8 cellular contexts compared by ENCODE assay signal in the genomic region with DNA sequence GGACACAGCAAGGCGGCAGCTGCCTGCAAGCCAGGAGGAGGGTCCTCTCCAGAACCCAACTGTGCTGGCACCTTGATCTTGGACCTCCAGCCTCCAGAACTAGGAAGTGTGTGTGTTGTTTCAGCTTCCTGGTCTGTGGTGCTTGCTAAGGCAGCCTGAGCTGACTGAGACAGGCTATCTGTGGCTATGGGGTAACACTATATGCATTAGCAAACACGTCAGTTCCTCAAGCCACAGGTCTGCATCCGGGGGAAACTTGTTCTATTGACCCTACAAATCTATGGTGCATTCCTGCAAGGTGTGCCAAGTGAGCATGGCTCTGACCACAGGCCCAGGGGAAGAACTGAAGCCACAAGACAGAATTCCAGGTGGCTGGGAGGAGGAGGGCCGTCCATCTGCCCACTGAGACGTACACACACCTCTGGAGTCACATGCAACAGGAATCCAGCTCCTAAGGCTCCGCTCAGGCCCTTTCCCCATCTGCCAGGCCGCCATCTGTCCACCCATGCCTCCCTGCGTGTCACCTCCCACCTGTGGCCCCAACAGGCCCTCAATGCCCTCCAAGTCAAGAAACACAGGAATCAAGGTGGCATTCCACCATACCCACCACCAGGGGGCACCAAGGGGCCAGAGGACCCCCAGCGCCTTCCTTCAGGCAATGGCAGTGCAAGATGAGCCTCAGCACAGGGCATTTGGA.
DNase-seq lines count a peak whose midpoint lies in the region; ATAC-seq, FAIRE-seq and TF ChIP-seq lines count a peak whose summit lies in the region.

No MANE protein-coding gene starts in this region.

- H3K36me3 ChIP-seq in H7 (replicated peaks; ENCODE audit: control insufficient read depth, insufficient read depth, low read length) (no peaks in the 10 kb centered on the region), endothelial cell of umbilical vein (ENCODE audit: control insufficient read depth in 2 of 2, extremely low read depth in 1 of 2, insufficient read depth in 2 of 2, low read length in 2 of 2) (no peaks in the 10 kb centered on the region)

- no TSS peak for BruUV-seq in endothelial cell of umbilical vein (replicated peaks; lab: Mats Ljungman, UMichigan)

- FAIRE-seq in endothelial cell of umbilical vein (lab: Jason Lieb, UNC) = peak; percentile 70

- no peak overlapping the region for H3K27ac ChIP-seq in endothelial cell of umbilical vein (ENCODE audit: insufficient read depth, low read depth, low read length)

- no peaks in the 10 kb centered on the region for H3K4me1 Mint-ChIP-seq in naive B cell

- H3K4me3 ChIP-seq in H7 (ENCODE audit: insufficient read depth, low read depth, low read length) (no peak overlapping the region), endothelial cell of umbilical vein (replicated peaks in 1 of 3; ENCODE audit: insufficient read depth in 1 of 3, low read depth in 1 of 3, low read length in 3 of 3) (no peak overlapping the region)

- H3K4me3 Mint-ChIP-seq in naive B cell = no peak overlapping the region

- no peaks in the 10 kb centered on the region for H3K9me3 ChIP-seq in endothelial cell of umbilical vein (replicated peaks; ENCODE audit: control insufficient read depth, insufficient read depth, low read length)

- dilution Hi-C loops in endothelial cell of umbilical vein (cut with MboI; ENCODE audit: extremely low pct_ligation_motif_present, low sequenced_read_pairs) = no loop called here

- H3K4me1 ChIP-seq in endothelial cell of umbilical vein (ENCODE audit: control insufficient read depth, extremely low read depth, insufficient read depth, low read length) = no peaks in the 10 kb centered on the region

- CTCF ChIA-PET in endothelial cell of umbilical vein (lab: Charles Lee) = interaction anchor here (2.2 kb wide), 1 partner anchor 12 kb away, joined by 7 read pairs; no protein-coding TSS in a partner anchor

- H3K27me3 ChIP-seq in H7 (ENCODE audit: control insufficient read depth, insufficient read depth, low read length) = no peaks in the 10 kb centered on the region
- H3K27me3 ChIP-seq in endothelial cell of umbilical vein (ENCODE audit: control insufficient read depth in 2 of 2, insufficient read depth in 2 of 2, low read length in 2 of 2) = no peaks in the 10 kb centered on the region

- H3K79me2 ChIP-seq in endothelial cell of umbilical vein (ENCODE audit: control insufficient read depth, insufficient read depth, low read length) = no peaks in the 10 kb centered on the region

- no peak overlapping the region for H2AFZ ChIP-seq in endothelial cell of umbilical vein (ENCODE audit: low read depth, low read length)

- H3K9me3 Mint-ChIP-seq in naive B cell = no peaks in the 10 kb centered on the region

- H3K27me3 Mint-ChIP-seq in naive B cell = peaks cover 31 to 53% (median 37%) of the 10 kb centered on the region in 3 donors

- DNase-seq in COR-L47 (lab: John Stamatoyannopoulos, UW) (peak; percentile 62), H7 (peak; percentile 90), NCI-H748 (lab: John Stamatoyannopoulos, UW; ENCODE audit: unreplicated experiment) (peak; percentile 73), endothelial cell of umbilical vein (ENCODE audit: low read depth, low spot score) (peak; percentile 36), naive B cell (peak; percentile 34)
- peak; percentile 87 for DNase-seq in activated CD8-positive, alpha-beta memory T cell treated with anti-CD3 and anti-CD28 coated beads for 24 hours
- DNase-seq in stimulated activated naive CD4-positive, alpha-beta T cell treated with Interleukin-2 at 50 U/mL for 16 hours (lab: John Stamatoyannopoulos, UW) = peak; percentile 32

- no peaks in the 10 kb centered on the region for H4K20me1 ChIP-seq in endothelial cell of umbilical vein (replicated peaks; ENCODE audit: control insufficient read depth, extremely low read depth, insufficient read depth, low read length)

- no peak for TF ChIP-seq POLR2A in endothelial cell of umbilical vein (IDR thresholded peaks at IDR 0.05; ENCODE audit: low read depth, low read length)

- no peaks in the 10 kb centered on the region for H3K9me1 ChIP-seq in endothelial cell of umbilical vein (replicated peaks; ENCODE audit: control insufficient read depth, extremely low read depth, insufficient read depth, low read length)

- H3K27ac Mint-ChIP-seq in naive B cell = no peak overlapping the region

- POLR2A ChIA-PET in endothelial cell of umbilical vein (lab: Charles Lee) = no interaction called here

- TF ChIP-seq CTCF in endothelial cell of umbilical vein (IDR thresholded peaks at IDR 0.05; ENCODE audit: extremely low read depth in 1 of 2, insufficient read depth in 1 of 2, low read depth in 1 of 2, low read length in 2 of 2) = peak; percentile 68 to 92

- no peaks in the 10 kb centered on the region for H3K36me3 Mint-ChIP-seq in naive B cell

- ATAC-seq in naive B cell (ENCODE audit: low read depth in 2 of 2) = peak; percentile 39 to 45
- no peak for ATAC-seq in HG03045 (IDR thresholded peaks at IDR 0.05; ENCODE audit: unreplicated experiment)

- H3K4me2 ChIP-seq in endothelial cell of umbilical vein (ENCODE audit: insufficient read depth, low read length) = no peak overlapping the region

- intact Hi-C loops in endothelial cell of umbilical vein (cut with micrococcal nuclease) = loop anchor here (1.0 to 2.0 kb wide), 2 partner anchors 175 to 860 kb away; partner anchors contain the start of gene ROR2

- no peak overlapping the region for H3K9ac ChIP-seq in endothelial cell of umbilical vein (replicated peaks; ENCODE audit: extremely low read depth, insufficient read depth, low read length)

TF ChIP-seq in endothelial cell of umbilical vein, 7 proteins besides CTCF, POLR2A, EP300 and RAD21:
- TF ChIP-seq EZH2 (IDR thresholded peaks at IDR 0.05; ENCODE audit: borderline replicate concordance, low read depth, low read length, severe bottlenecking) (no peak), POLR2AphosphoS5 (IDR thresholded peaks at IDR 0.05; ENCODE audit: insufficient read depth, low read depth, low read length) (no peak)
- TF ChIP-seq, protein P1, sequence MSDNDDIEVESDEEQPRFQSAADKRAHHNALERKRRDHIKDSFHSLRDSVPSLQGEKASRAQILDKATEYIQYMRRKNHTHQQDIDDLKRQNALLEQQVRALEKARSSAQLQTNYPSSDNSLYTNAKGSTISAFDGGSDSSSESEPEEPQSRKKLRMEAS (IDR thresholded peaks at IDR 0.05; ENCODE audit: insufficient read depth, insufficient read length) = no peak

Comparison
In these comparisons a context has a peak if more than half of its experiments do, and no peak if none do; other contexts are left out.
1. DNase-seq: peak in every context shown above with its lines; median percentile 90 in H7; 87 in activated CD8-positive, alpha-beta memory T cell treated with anti-CD3 and anti-CD28 coated beads for 24 hours; 73 in NCI-H748; 62 in COR-L47; 36 in endothelial cell of umbilical vein; 34 in naive B cell; 32 in stimulated activated naive CD4-positive, alpha-beta T cell treated with Interleukin-2 at 50 U/mL for 16 hours.